In genomic region chr14:32342854-32343200, GRCh38 we compare ENCODE assay signal across 30 cellular contexts.
"Had no signal": no experiment of that assay in that cellular context is flagged by ENCODE, and none has a peak within 500 bp of the region (broad histone marks: within the 10 kb centered on the region; RNA-seq: fewer than 3 reads in every experiment).

No MANE protein-coding gene starts in this region.

- H3K4me1 Mint-ChIP-seq: activated B cell treated with CpG ODN at 0.5 μM for 24 hours; activated CD4-positive, alpha-beta T cell treated with anti-CD3 and anti-CD28 coated beads for 36 hours; stimulated activated memory B cell treated with anti-CD40 and anti-IgM and Interleukin-4, amounts not matched to agents 10 μg/mL and 1 μg/mL and 100 μg/mL, for 72 hours; stimulated activated naive CD8-positive, alpha-beta T cell treated with anti-CD3 and anti-CD28 coated beads, Interleukin-15, amount 100 ng/mL, for 72 hours had no signal

- H3K4me3 ChIP-seq: body of pancreas, cardiac muscle cell, colonic mucosa, gastrocnemius medialis, pancreas, psoas muscle, sigmoid colon, thyroid gland, upper lobe of right lung had no signal

- H3K27ac ChIP-seq: body of pancreas, cardiac muscle cell, colonic mucosa, gastrocnemius medialis, pancreas, psoas muscle, sigmoid colon, thyroid gland, upper lobe of right lung had no signal

- H3K9me3 ChIP-seq: body of pancreas, colonic mucosa, gastrocnemius medialis, pancreas, psoas muscle, sigmoid colon, thyroid gland, upper lobe of right lung had no signal

- H3K9me3 Mint-ChIP-seq: activated B cell treated with CpG ODN at 0.5 μM for 24 hours; activated naive CD4-positive, alpha-beta T cell treated with anti-CD3 and anti-CD28 coated beads, Interleukin-2, amount 50 U/mL, for 72 hours; activated T-cell treated with anti-CD3 and anti-CD28 coated beads, Interleukin-2, amount 50 U/mL, for 72 hours; nephron; stimulated activated memory B cell treated with anti-CD40 and anti-IgM and Interleukin-4, amounts not matched to agents 10 μg/mL and 1 μg/mL and 100 μg/mL, for 72 hours; stimulated activated naive CD8-positive, alpha-beta T cell treated with anti-CD3 and anti-CD28 coated beads, Interleukin-15, amount 100 ng/mL, for 72 hours had no signal

- H3K36me3 Mint-ChIP-seq: stimulated activated memory B cell treated with anti-CD40 and anti-IgM and Interleukin-4, amounts not matched to agents 10 μg/mL and 1 μg/mL and 100 μg/mL, for 72 hours had no signal

- DNase-seq: activated B cell treated with CpG ODN at 0.5 μM for 24 hours; activated CD4-positive, alpha-beta T cell treated with anti-CD3 and anti-CD28 coated beads for 36 hours; activated CD4-positive, alpha-beta T cell treated with anti-CD3 and anti-CD28 coated beads, Interleukin-2, amount 50 U/mL, for 4 hours; activated naive CD4-positive, alpha-beta T cell; activated T-cell treated with anti-CD3 and anti-CD28 coated beads for 4 hours; activated T-cell treated with anti-CD3 and anti-CD28 coated beads, Interleukin-2, amount 50 U/mL, for 72 hours; aorta; body of pancreas; cerebellar nuclear complex; colonic mucosa; effector CD8-positive, alpha-beta T cell; gastrocnemius medialis; glutamatergic neuron; islet precursor cell; left cardiac atrium; left ventricle myocardium superior; pancreas; psoas muscle; sigmoid colon; small intestine; stimulated activated CD4-positive, alpha-beta T cell treated with anti-CD3 and anti-CD28 coated beads, Interleukin-1b, Interleukin-23, amount 100 ng/mL, for 48 hours; stimulated activated CD4-positive, alpha-beta T cell treated with anti-CD3 and anti-CD28 coated beads, Interleukin-4, amount 100 ng/mL, for 4 hours; stimulated activated CD8-positive, alpha-beta memory T cell treated with anti-CD3 and anti-CD28 coated beads, Interleukin-4, amount 100 ng/mL, for 48 hours; stimulated activated naive CD8-positive, alpha-beta T cell treated with anti-CD3 and anti-CD28 coated beads, Interleukin-15, amount 100 ng/mL, for 72 hours; thyroid gland; upper lobe of right lung had no signal

- H3K27ac Mint-ChIP-seq: activated B cell treated with CpG ODN at 0.5 μM for 24 hours; activated CD4-positive, alpha-beta T cell treated with anti-CD3 and anti-CD28 coated beads for 36 hours; activated T-cell treated with anti-CD3 and anti-CD28 coated beads, Interleukin-2, amount 50 U/mL, for 72 hours; nephron; stimulated activated memory B cell treated with anti-CD40 and anti-IgM and Interleukin-4, amounts not matched to agents 10 μg/mL and 1 μg/mL and 100 μg/mL, for 72 hours; stimulated activated naive CD8-positive, alpha-beta T cell treated with anti-CD3 and anti-CD28 coated beads, Interleukin-15, amount 100 ng/mL, for 72 hours had no signal

- H3K36me3 ChIP-seq: cardiac muscle cell, colonic mucosa, gastrocnemius medialis, pancreas, sigmoid colon, thyroid gland, upper lobe of right lung had no signal

- H3K27me3 Mint-ChIP-seq: activated B cell treated with CpG ODN at 0.5 μM for 24 hours; stimulated activated memory B cell treated with anti-CD40 and anti-IgM and Interleukin-4, amounts not matched to agents 10 μg/mL and 1 μg/mL and 100 μg/mL, for 72 hours; stimulated activated naive CD8-positive, alpha-beta T cell treated with anti-CD3 and anti-CD28 coated beads, Interleukin-15, amount 100 ng/mL, for 72 hours had no signal

- H3K27me3 ChIP-seq: body of pancreas, cardiac muscle cell, colonic mucosa, gastrocnemius medialis, pancreas, sigmoid colon, thyroid gland, upper lobe of right lung had no signal

- H3K4me3 Mint-ChIP-seq: activated B cell treated with CpG ODN at 0.5 μM for 24 hours; activated CD4-positive, alpha-beta T cell treated with anti-CD3 and anti-CD28 coated beads for 36 hours; activated T-cell treated with anti-CD3 and anti-CD28 coated beads, Interleukin-2, amount 50 U/mL, for 72 hours; nephron; stimulated activated memory B cell treated with anti-CD40 and anti-IgM and Interleukin-4, amounts not matched to agents 10 μg/mL and 1 μg/mL and 100 μg/mL, for 72 hours; stimulated activated naive CD8-positive, alpha-beta T cell treated with anti-CD3 and anti-CD28 coated beads, Interleukin-15, amount 100 ng/mL, for 72 hours had no signal

- ATAC-seq: activated CD4-positive, alpha-beta T cell treated with anti-CD3 and anti-CD28 coated beads for 36 hours; activated naive CD4-positive, alpha-beta T cell treated with anti-CD3 and anti-CD28 coated beads, Interleukin-2, amount 50 U/mL, for 72 hours; activated T-cell treated with anti-CD3 and anti-CD28 coated beads, Interleukin-2, amount 50 U/mL, for 72 hours; body of pancreas; gastrocnemius medialis; left cardiac atrium; left ventricle myocardium superior; pancreas; psoas muscle; stimulated activated memory B cell treated with anti-CD40 and anti-IgM and Interleukin-4, amounts not matched to agents 10 μg/mL and 1 μg/mL and 100 μg/mL, for 72 hours; stimulated activated naive CD8-positive, alpha-beta T cell treated with anti-CD3 and anti-CD28 coated beads, Interleukin-15, amount 100 ng/mL, for 72 hours; upper lobe of right lung had no signal

- H3K4me1 ChIP-seq: body of pancreas, colonic mucosa, pancreas, sigmoid colon, thyroid gland, upper lobe of right lung had no signal
